ENCODE assay signal across 8 cellular contexts in the genomic region with DNA sequence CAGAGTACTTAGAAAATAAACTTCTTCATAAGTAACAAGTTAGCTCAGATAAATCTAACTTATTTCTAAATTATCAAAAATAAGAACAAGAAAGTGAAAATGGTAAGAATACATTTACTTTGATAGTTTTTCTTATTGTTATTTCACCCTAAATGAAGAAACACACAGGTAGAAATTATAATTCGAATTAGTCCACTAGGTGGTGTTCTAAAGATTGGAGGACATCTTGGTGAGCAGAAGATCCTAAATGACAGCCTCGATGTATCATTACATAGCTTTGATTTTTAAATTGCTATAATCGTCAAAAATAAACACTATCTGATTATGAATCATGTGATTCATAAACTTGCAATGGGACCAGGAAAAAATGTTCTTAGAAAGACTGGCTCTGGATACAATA.
DNase-seq lines count a peak whose midpoint lies in the region; ATAC-seq and TF ChIP-seq lines count a peak whose summit lies in the region.

No MANE protein-coding gene starts in this region.

- H3K9me3 Mint-ChIP-seq in nephron progenitor cell: no peaks in the 10 kb centered on the region

- H3K4me3 Mint-ChIP-seq in nephron progenitor cell: no peak overlapping the region

- H3K36me3 Mint-ChIP-seq in nephron progenitor cell (ENCODE audit: low read depth): no peaks in the 10 kb centered on the region

- H3K4me1 ChIP-seq in uterus (no peaks in the 10 kb centered on the region), upper lobe of left lung (no peaks in the 10 kb centered on the region)

- intact Hi-C loops in uterus (cut with DNase I; ENCODE audit: low total_unique reads): no loop called here

- no peaks in the 10 kb centered on the region for H3K27me3 Mint-ChIP-seq in nephron progenitor cell (ENCODE audit: low read depth, poor library complexity)

- 44 to 49% methylated on average over 3 of the region's 3 CpGs for WGBS in upper lobe of left lung, 2 donors

- ATAC-seq in HG02870 (IDR thresholded peaks at IDR 0.05; ENCODE audit: unreplicated experiment) (peak; percentile 72), upper lobe of left lung (ENCODE audit: low FRiP score in 2 of 2) (no peak)

- H3K9me3 ChIP-seq in uterus: no peaks in the 10 kb centered on the region
- H3K9me3 ChIP-seq in upper lobe of left lung: no peaks in the 10 kb centered on the region

- TF ChIP-seq CTCF in nephron progenitor cell (IDR thresholded peaks at IDR 0.05): peak; percentile 29
- no peak for TF ChIP-seq CTCF in uterus (IDR thresholded peaks at IDR 0.05)
- no peak for TF ChIP-seq CTCF in upper lobe of left lung (IDR thresholded peaks at IDR 0.05)

- TF ChIP-seq EP300 in upper lobe of left lung (IDR thresholded peaks at IDR 0.05): no peak

- no peak overlapping the region for H3K27ac Mint-ChIP-seq in nephron progenitor cell

- no peaks in the 10 kb centered on the region for H3K4me1 Mint-ChIP-seq in nephron progenitor cell

- DNase-seq in DMS 273 (lab: John Stamatoyannopoulos, UW; ENCODE audit: unreplicated experiment): peak; percentile 28
- no peak for DNase-seq in DMS 273 treated with DMSO at 0.1 percent for 48 hours (lab: John Stamatoyannopoulos, UW)
- peak; percentile 3 for DNase-seq in amniotic epithelial cell (ENCODE audit: low read depth)
- DNase-seq in nephron progenitor cell: no peak
- DNase-seq in uterus: no peak
- no peak for DNase-seq in hypothalamus (lab: John Stamatoyannopoulos, UW)
- DNase-seq in upper lobe of left lung: no peak

- H3K27ac ChIP-seq in uterus: no peak overlapping the region
- no peak overlapping the region for H3K27ac ChIP-seq in upper lobe of left lung

- H3K36me3 ChIP-seq in uterus (no peaks in the 10 kb centered on the region), upper lobe of left lung (no peaks in the 10 kb centered on the region)

- H3K27me3 ChIP-seq in uterus: no peaks in the 10 kb centered on the region
- H3K27me3 ChIP-seq in upper lobe of left lung: no peaks in the 10 kb centered on the region

- no peak for TF ChIP-seq POLR2A in uterus (IDR thresholded peaks at IDR 0.05)
- no peak for TF ChIP-seq POLR2A in upper lobe of left lung (IDR thresholded peaks at IDR 0.05)

- H3K4me3 ChIP-seq in uterus (no peak overlapping the region), upper lobe of left lung (no peak overlapping the region)

Comparison
In these comparisons a context has a peak if more than half of its experiments do, and no peak if none do; other contexts are left out.
1. DNase-seq: peak in DMS 273 (single experiment) and amniotic epithelial cell (single experiment); none in DMS 273 treated with DMSO at 0.1 percent for 48 hours (single experiment), nephron progenitor cell (single experiment), uterus (0 of 2), hypothalamus (0 of 51) and upper lobe of left lung (0 of 2).